Comparison of ENCODE assay signal across 21 cellular contexts in the genomic region with DNA sequence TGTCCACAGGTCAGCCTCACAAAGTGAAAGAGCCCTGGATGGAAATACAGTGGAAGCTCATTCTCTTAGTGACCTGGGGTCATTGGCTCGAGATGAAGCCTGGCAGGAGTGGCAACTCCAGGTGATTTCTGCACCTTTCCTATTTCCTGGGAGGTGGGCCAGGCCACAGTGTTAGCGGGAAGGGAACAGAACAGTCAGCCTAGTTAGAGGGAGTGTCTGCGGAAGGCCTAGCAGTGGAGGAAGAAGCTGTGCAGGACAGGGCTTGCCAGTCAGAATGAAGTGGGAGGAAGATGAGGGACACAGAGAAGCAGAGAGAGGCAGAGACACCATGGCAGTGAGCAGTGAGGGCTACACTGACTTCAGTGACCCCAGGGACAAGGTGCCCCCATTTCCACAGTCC. TPM values are rescaled to one million over a fixed set of nuclear protein-coding genes. Genes with fewer than 3 reads are reported as not detected.
"Had no signal": no experiment of that assay in that cellular context is flagged by ENCODE, and none has a peak within 500 bp of the region (broad histone marks: within the 10 kb centered on the region; RNA-seq: fewer than 3 reads in every experiment).

No MANE protein-coding gene starts in this region.

RNA-seq across cellular contexts. Expression of gene PSG7, which starts 3.6 kb away (rescaled TPM):
- total RNA-seq: cerebellum; colonic mucosa; dermis blood vessel endothelial cell; esophagus mucosa; kidney; left colon; left ventricle myocardium superior; lung; mesenteric fat pad; naive thymus-derived CD8-positive, alpha-beta T cell; osteocyte; pulmonary artery endothelial cell; sciatic nerve; stomach; thoracic aorta; transverse colon; ureter had no signal
- polyA plus RNA-seq: immature natural killer cell; lung; naive thymus-derived CD8-positive, alpha-beta T cell; neural cell; small intestine; stomach had no signal

RNA-seq across cellular contexts. Expression of gene PSG6, which starts 15.7 kb away (rescaled TPM):
- total RNA-seq: cerebellum; colonic mucosa; dermis blood vessel endothelial cell; esophagus mucosa; kidney; left colon; left ventricle myocardium superior; lung; mesenteric fat pad; mononuclear cell; naive thymus-derived CD8-positive, alpha-beta T cell; osteocyte; pulmonary artery endothelial cell; sciatic nerve; stomach; thoracic aorta; transverse colon; ureter had no signal
- polyA plus RNA-seq: immature natural killer cell; lung; naive thymus-derived CD8-positive, alpha-beta T cell; neural cell; small intestine; stomach had no signal

RNA-seq across cellular contexts. Expression of gene PSG1, which starts 53.9 kb away (rescaled TPM):
- total RNA-seq: colonic mucosa; esophagus mucosa; kidney; left colon; left ventricle myocardium superior; lung; mesenteric fat pad; mononuclear cell; naive thymus-derived CD8-positive, alpha-beta T cell; osteocyte; sciatic nerve; stomach; thoracic aorta; transverse colon; ureter had no signal
- polyA plus RNA-seq: immature natural killer cell; lung; naive thymus-derived CD8-positive, alpha-beta T cell; neural cell; small intestine; stomach had no signal
